ENCODE assay signal across 12 cellular contexts in genomic region chr17:37107406-37108083, GRCh38.
A peak's percentile ranks its signal among the peaks of the same experiment; 100 is the strongest.
DNase-seq lines count a peak whose midpoint lies in the region; ATAC-seq and TF ChIP-seq lines count a peak whose summit lies in the region.
"Had no signal": no experiment of that assay in that cellular context is flagged by ENCODE, and none has a peak within 500 bp of the region (broad histone marks: within the 10 kb centered on the region; RNA-seq: fewer than 3 reads in every experiment).

No MANE protein-coding gene starts in this region.

- H3K9ac ChIP-seq in SK-N-SH, result no peak overlapping the region
- H3K9ac ChIP-seq: BLaER1 had no signal

- no peaks in the 10 kb centered on the region for H3K9me3 Mint-ChIP-seq in neural crest cell
- H3K9me3 Mint-ChIP-seq: activated CD4-positive, alpha-beta T cell treated with anti-CD3 and anti-CD28 coated beads, Interleukin-2, amount 10 ng/mL, durations not matched to agents 7 days and 5 days had no signal

- no peak overlapping the region for H2AFZ ChIP-seq in SK-N-SH (ENCODE audit: low read depth)

- TF ChIP-seq RAD21 in SK-N-SH (IDR thresholded peaks at IDR 0.05; ENCODE audit: low read length), result no peak; the same call in 1 of the 2 replicates

- DNase-seq in AG20443 (ENCODE audit: low spot score) (peak; percentile 29), SK-N-SH (peak; percentile 44), neural crest cell (ENCODE audit: low read depth, low spot score) (no peak), kidney glomerular epithelial cell (lab: John Stamatoyannopoulos, UW) (no peak), NCI-H1417 (lab: John Stamatoyannopoulos, UW) (no peak), NCI-H146 (lab: John Stamatoyannopoulos, UW) (no peak)
- DNase-seq: activated CD4-positive, alpha-beta T cell treated with anti-CD3 and anti-CD28 coated beads, Interleukin-2, amount 10 ng/mL, durations not matched to agents 7 days and 5 days; NCI-H2029 treated with DMSO at 0.1 percent for 48 hours had no signal

- no peaks in the 10 kb centered on the region for H3K27me3 Mint-ChIP-seq in neural crest cell (ENCODE audit: low read depth)
- H3K27me3 Mint-ChIP-seq: activated CD4-positive, alpha-beta T cell treated with anti-CD3 and anti-CD28 coated beads, Interleukin-2, amount 10 ng/mL, durations not matched to agents 7 days and 5 days had no signal

- no peak overlapping the region for H3K4me2 ChIP-seq in SK-N-SH
- H3K4me2 ChIP-seq: BLaER1 had no signal

- TF ChIP-seq EP300 in SK-N-SH (IDR thresholded peaks at IDR 0.05; ENCODE audit: borderline replicate concordance in 1 of 2, low read depth in 1 of 2, low read length in 1 of 2) (no peak), gastroesophageal sphincter (IDR thresholded peaks at IDR 0.05) (no peak)

- TF ChIP-seq POLR2A in gastroesophageal sphincter (IDR thresholded peaks at IDR 0.05), result no peak

- H3K9me2 ChIP-seq in SK-N-SH, result no peaks in the 10 kb centered on the region

- H4K20me1 ChIP-seq in SK-N-SH (ENCODE audit: insufficient read depth), result no peaks in the 10 kb centered on the region
- H4K20me1 ChIP-seq: BLaER1 had no signal

- peaks cover 16% of the 10 kb centered on the region for H3K36me3 Mint-ChIP-seq in neural crest cell (ENCODE audit: low read depth)

- WGBS in SK-N-SH (ENCODE audit: low lambda C conversion rate), result 85% methylated on average over 7 of the region's 7 CpGs
- WGBS in gastroesophageal sphincter (ENCODE audit: low coverage in 1 of 2), 2 donors, result 48% methylated on average over 6 of the region's 7 CpGs; no CpG with 5 or more reads in 1 of the 2 donors

- H3K4me3 ChIP-seq in SK-N-SH (ENCODE audit: low read depth in 2 of 2, low read length in 1 of 2), result no peak overlapping the region
- no peak overlapping the region for H3K4me3 ChIP-seq in gastroesophageal sphincter
- H3K4me3 ChIP-seq: BLaER1, skin epidermis had no signal

- H3K9me3 ChIP-seq in SK-N-SH, result no peaks in the 10 kb centered on the region
- no peaks in the 10 kb centered on the region for H3K9me3 ChIP-seq in gastroesophageal sphincter
- H3K9me3 ChIP-seq: BLaER1 had no signal

- H3K27me3 ChIP-seq in SK-N-SH (ENCODE audit: insufficient read depth) (no peaks in the 10 kb centered on the region), gastroesophageal sphincter (no peaks in the 10 kb centered on the region)
- H3K27me3 ChIP-seq: BLaER1 had no signal

- POLR2A ChIA-PET in SK-N-SH (lab: Yijun Ruan, JAX), result interaction anchor here (0.9 to 1.5 kb wide), 2 partner anchors 10 to 26 kb away, joined by 3 to 4 read pairs; no protein-coding TSS in a partner anchor

- peaks cover 7% of the 10 kb centered on the region for H3K4me1 Mint-ChIP-seq in neural crest cell
- H3K4me1 Mint-ChIP-seq: activated CD4-positive, alpha-beta T cell treated with anti-CD3 and anti-CD28 coated beads, Interleukin-2, amount 10 ng/mL, durations not matched to agents 7 days and 5 days had no signal

- H3K36me3 ChIP-seq in SK-N-SH (replicated peaks in 1 of 2; ENCODE audit: control insufficient read depth in 1 of 2, insufficient read depth in 2 of 2, low read length in 1 of 2) (peaks cover 18 to 55% of the 10 kb centered on the region in 2 experiments), gastroesophageal sphincter (peaks cover 0 to 70% of the 10 kb centered on the region in 2 donors)

- peak overlapping the region in 1 of 2 experiments; percentile 57; a peak in 2 of 4 replicates for H3K27ac ChIP-seq in SK-N-SH (ENCODE audit: low read depth in 2 of 2, low read length in 1 of 2)
- H3K27ac ChIP-seq in gastroesophageal sphincter, result peak overlapping the region in 2 of 4 donors; percentile 11 to 32
- H3K27ac ChIP-seq: BLaER1, skin epidermis had no signal

- CTCF ChIA-PET in SK-N-SH (lab: Yijun Ruan, JAX), result interaction anchor here (0.9 to 1.2 kb wide), 4 partner anchors 10 to 31 kb away, joined by 3 to 4 read pairs (median 3); no protein-coding TSS in a partner anchor

- peak overlapping the region; percentile 14 for H3K27ac Mint-ChIP-seq in neural crest cell (ENCODE audit: unreplicated experiment)
- H3K27ac Mint-ChIP-seq: activated CD4-positive, alpha-beta T cell treated with anti-CD3 and anti-CD28 coated beads, Interleukin-2, amount 10 ng/mL, durations not matched to agents 7 days and 5 days had no signal

- H3K4me1 ChIP-seq in SK-N-SH (ENCODE audit: control insufficient read depth in 1 of 2, insufficient read depth in 2 of 2, low read depth in 1 of 2, low read length in 1 of 2) (peaks cover 0 to 50% of the 10 kb centered on the region in 2 experiments; a peak in 2 of 4 replicates), gastroesophageal sphincter (peaks cover 0 to 16% (median 0%) of the 10 kb centered on the region in 3 donors)

- no peaks in the 10 kb centered on the region for H3K79me2 ChIP-seq in SK-N-SH (ENCODE audit: insufficient read depth)

- peak; percentile 74 for ATAC-seq in gastroesophageal sphincter
- no peak for ATAC-seq in GM21515 (IDR thresholded peaks at IDR 0.05; ENCODE audit: unreplicated experiment)

- H3K4me3 Mint-ChIP-seq in neural crest cell, result no peak overlapping the region
- H3K4me3 Mint-ChIP-seq: activated CD4-positive, alpha-beta T cell treated with anti-CD3 and anti-CD28 coated beads, Interleukin-2, amount 10 ng/mL, durations not matched to agents 7 days and 5 days had no signal

- H3F3A ChIP-seq in SK-N-SH (replicated peaks; ENCODE audit: insufficient read depth), result peaks cover 7% of the 10 kb centered on the region

- TF ChIP-seq CTCF in SK-N-SH (IDR thresholded peaks at IDR 0.05) (no peak), gastroesophageal sphincter (IDR thresholded peaks at IDR 0.05) (no peak), neural crest cell (conservative IDR thresholded peaks at IDR 0.05) (no peak)

TF ChIP-seq in SK-N-SH, 30 proteins besides CTCF, POLR2A, EP300 and RAD21:
- TF ChIP-seq ELF1 (IDR thresholded peaks at IDR 0.05) (no peak), MXI1 (IDR thresholded peaks at IDR 0.05; ENCODE audit: low read depth, low read length) (peak; percentile 44)

Comparison
In these comparisons a context has a peak if more than half of its experiments do, and no peak if none do; other contexts are left out.
1. DNase-seq: peak in AG20443 (single experiment) and SK-N-SH (single experiment); none in neural crest cell (single experiment), kidney glomerular epithelial cell (single experiment), NCI-H1417 (0 of 3) and NCI-H146 (single experiment).